ENCODE assay signal across 16 cellular contexts in the genomic region with DNA sequence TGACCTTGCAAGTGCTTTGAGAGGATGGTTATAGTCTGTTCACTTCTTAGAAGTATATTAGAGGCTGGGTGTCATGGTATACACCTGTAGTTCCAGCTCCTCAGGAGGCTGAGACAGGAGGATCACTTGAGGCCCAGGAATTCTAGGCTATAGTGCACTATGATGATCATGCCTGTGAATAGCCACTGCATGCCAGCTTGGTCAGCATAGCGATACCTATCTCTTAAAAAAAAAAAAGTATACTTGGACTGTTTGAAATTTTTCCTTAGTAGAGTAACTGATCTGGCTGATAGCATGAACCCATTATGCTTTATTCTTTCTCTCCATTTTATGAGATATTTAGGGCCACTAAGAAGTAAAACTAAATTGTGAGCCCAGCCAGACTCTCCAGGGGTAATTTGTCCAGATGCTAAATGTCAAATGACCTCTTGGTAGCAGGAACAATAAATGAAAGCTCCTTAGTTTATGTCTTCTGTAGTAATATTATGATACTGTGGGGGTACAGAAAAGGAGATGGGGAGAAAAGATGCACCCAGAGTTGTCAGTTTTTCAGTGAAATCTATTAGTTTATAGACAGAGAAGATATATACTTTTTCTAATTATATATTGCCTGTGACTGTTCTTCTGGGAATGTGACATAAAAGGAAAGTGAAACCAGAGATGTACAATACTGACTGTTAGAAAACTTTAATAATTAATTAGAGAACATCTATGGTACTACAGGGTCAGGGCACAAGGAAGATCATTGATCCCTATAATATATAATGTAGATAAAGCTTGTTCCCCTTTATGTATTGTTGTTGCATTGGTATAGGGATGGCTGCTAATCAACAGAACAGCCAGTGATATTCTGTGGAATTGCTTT.
DNase-seq lines count a peak whose midpoint lies in the region; ATAC-seq and TF ChIP-seq lines count a peak whose summit lies in the region.
"Had no signal": no experiment of that assay in that cellular context is flagged by ENCODE, and none has a peak within 500 bp of the region (broad histone marks: within the 10 kb centered on the region; RNA-seq: fewer than 3 reads in every experiment).

No MANE protein-coding gene starts in this region.

- TF ChIP-seq EP300 in SK-N-SH (IDR thresholded peaks at IDR 0.05; ENCODE audit: borderline replicate concordance in 1 of 2, low read depth in 1 of 2, low read length in 1 of 2) = no peak

- no peak for DNase-seq in T-helper 2 cell treated with Interferon-gamma antibody and Interleukin-4, amounts not matched to agents 5 μg/mL and 100 μg/mL, for 36 hours (ENCODE audit: low spot score)
- DNase-seq in T-helper 2 cell (no peak), SK-N-SH (no peak), osteoblast (ENCODE audit: insufficient read length, low spot score, missing footprints) (no peak), DMS114 treated with DMSO at 0.1 percent for 48 hours (lab: John Stamatoyannopoulos, UW; ENCODE audit: unreplicated experiment) (no peak), GM10248 (ENCODE audit: extremely low spot score) (no peak)
- DNase-seq in activated naive CD4-positive, alpha-beta T cell treated with anti-CD3 and anti-CD28 coated beads, Interleukin-2, amount 50 U/mL, for 72 hours (ENCODE audit: low spot score in 2 of 2) = no peak
- DNase-seq: activated CD4-positive, CD25-positive, alpha-beta regulatory T cell treated with anti-CD3 and anti-CD28 coated beads, Interleukin-2, amount 50 U/mL, for 72 hours; activated T-cell treated with anti-CD3 and anti-CD28 coated beads, Interleukin-2, amount 50 U/mL, for 4 hours; NCI-H2171 treated with DMSO at 0.1 percent for 48 hours; ovary; stimulated activated CD4-positive, alpha-beta T cell treated with anti-CD3 and anti-CD28 coated beads, Interleukin-12 subunit alpha, Interleukin-12 subunit beta, amount 100 ng/mL, for 4 hours; SW 1271 had no signal

- H3K4me3 Mint-ChIP-seq in T-helper 2 cell treated with Interferon-gamma antibody and Interleukin-4, amounts not matched to agents 5 μg/mL and 100 μg/mL, for 36 hours = no peak overlapping the region
- H3K4me3 Mint-ChIP-seq: activated T-cell treated with anti-CD3 and anti-CD28 coated beads, Interleukin-2, amount 50 U/mL, for 4 hours had no signal

- H3K36me3 Mint-ChIP-seq in T-helper 2 cell treated with Interferon-gamma antibody and Interleukin-4, amounts not matched to agents 5 μg/mL and 100 μg/mL, for 36 hours (ENCODE audit: low read depth) = peaks cover 4% of the 10 kb centered on the region
- no peaks in the 10 kb centered on the region for H3K36me3 Mint-ChIP-seq in activated naive CD4-positive, alpha-beta T cell treated with anti-CD3 and anti-CD28 coated beads, Interleukin-2, amount 50 U/mL, for 72 hours

- H3K27ac Mint-ChIP-seq in T-helper 2 cell treated with Interferon-gamma antibody and Interleukin-4, amounts not matched to agents 5 μg/mL and 100 μg/mL, for 36 hours = peak overlapping the region; percentile 49
- no peak overlapping the region for H3K27ac Mint-ChIP-seq in activated naive CD4-positive, alpha-beta T cell treated with anti-CD3 and anti-CD28 coated beads, Interleukin-2, amount 50 U/mL, for 72 hours

- CTCF ChIA-PET in SK-N-SH (lab: Yijun Ruan, JAX) = interaction anchor here (1.3 to 1.5 kb wide), 2 partner anchors 17 to 66 kb away, joined by 3 to 6 read pairs; no protein-coding TSS in a partner anchor
- CTCF ChIA-PET in GM10248 (lab: Yijun Ruan, JAX) = interaction anchor here (1.2 kb wide), 1 partner anchor 9 kb away, joined by 3 read pairs; no protein-coding TSS in a partner anchor

- peaks cover 10% of the 10 kb centered on the region for H3F3A ChIP-seq in SK-N-SH (replicated peaks; ENCODE audit: insufficient read depth)

- TF ChIP-seq CTCF in SK-N-SH (IDR thresholded peaks at IDR 0.05) = no peak
- no peak for TF ChIP-seq CTCF in osteoblast (IDR thresholded peaks at IDR 0.05; ENCODE audit: extremely low read depth, low read depth, low read length)
- no peak for TF ChIP-seq CTCF in GM10248 (IDR thresholded peaks at IDR 0.05; ENCODE audit: control extremely low read depth, extremely low read depth, low read depth, missing control alignments)

- no peak for TF ChIP-seq RAD21 in SK-N-SH (IDR thresholded peaks at IDR 0.05; ENCODE audit: low read length)

- H3K79me2 ChIP-seq in SK-N-SH (ENCODE audit: insufficient read depth) (no peaks in the 10 kb centered on the region), osteoblast (ENCODE audit: insufficient read depth, low read length) (no peaks in the 10 kb centered on the region)

- H3K9me3 Mint-ChIP-seq in T-helper 2 cell treated with Interferon-gamma antibody and Interleukin-4, amounts not matched to agents 5 μg/mL and 100 μg/mL, for 36 hours = peaks cover 3% of the 10 kb centered on the region
- H3K9me3 Mint-ChIP-seq in activated naive CD4-positive, alpha-beta T cell treated with anti-CD3 and anti-CD28 coated beads, Interleukin-2, amount 50 U/mL, for 72 hours = no peaks in the 10 kb centered on the region
- H3K9me3 Mint-ChIP-seq: activated T-cell treated with anti-CD3 and anti-CD28 coated beads, Interleukin-2, amount 50 U/mL, for 4 hours had no signal

- no peaks in the 10 kb centered on the region for H3K27me3 Mint-ChIP-seq in T-helper 2 cell treated with Interferon-gamma antibody and Interleukin-4, amounts not matched to agents 5 μg/mL and 100 μg/mL, for 36 hours (ENCODE audit: low read depth)

- H3K4me2 ChIP-seq in SK-N-SH (peak overlapping the region; percentile 54), osteoblast (ENCODE audit: insufficient read depth, low read length) (peak overlapping the region; percentile 57)

- no peaks in the 10 kb centered on the region for H3K36me3 ChIP-seq in SK-N-SH (replicated peaks in 1 of 2; ENCODE audit: control insufficient read depth in 1 of 2, insufficient read depth in 2 of 2, low read length in 1 of 2)
- no peaks in the 10 kb centered on the region for H3K36me3 ChIP-seq in osteoblast (ENCODE audit: insufficient read depth, low read length)
- H3K36me3 ChIP-seq: ascending aorta, ovary had no signal

- peaks cover 18 to 23% of the 10 kb centered on the region in 2 experiments; a peak in 2 of 4 replicates for H3K4me1 ChIP-seq in SK-N-SH (ENCODE audit: control insufficient read depth in 1 of 2, insufficient read depth in 2 of 2, low read depth in 1 of 2, low read length in 1 of 2)
- peaks cover 16% of the 10 kb centered on the region for H3K4me1 ChIP-seq in osteoblast (ENCODE audit: insufficient read depth, low read length)

- H3K9me3 ChIP-seq in SK-N-SH (no peaks in the 10 kb centered on the region), osteoblast (ENCODE audit: low read depth, low read length) (no peaks in the 10 kb centered on the region)
- H3K9me3 ChIP-seq: ascending aorta, ovary had no signal

- peak; percentile 62 for ATAC-seq in HG02678 (IDR thresholded peaks at IDR 0.05; ENCODE audit: unreplicated experiment)
- ATAC-seq in activated naive CD4-positive, alpha-beta T cell treated with anti-CD3 and anti-CD28 coated beads, Interleukin-2, amount 50 U/mL, for 72 hours = no peak
- ATAC-seq: activated T-cell treated with anti-CD3 and anti-CD28 coated beads, Interleukin-2, amount 50 U/mL, for 4 hours had no signal

- H3K27ac ChIP-seq in SK-N-SH (ENCODE audit: low read depth in 2 of 2, low read length in 1 of 2) (peak overlapping the region; percentile 64 to 91), osteoblast (ENCODE audit: low read depth, low read length) (peak overlapping the region; percentile 55)
- H3K27ac ChIP-seq: 22Rv1, ovary had no signal

- POLR2A ChIA-PET in SK-N-SH (lab: Yijun Ruan, JAX) (no interaction called here), GM10248 (lab: Yijun Ruan, JAX) (no interaction called here)

- peak overlapping the region; percentile 11; the same call in 1 of the 2 replicates for H2AFZ ChIP-seq in SK-N-SH (ENCODE audit: low read depth)
- H2AFZ ChIP-seq in osteoblast (ENCODE audit: low read length) = no peak overlapping the region

- peak overlapping the region; percentile 20; the same call in 1 of the 2 replicates for H3K9ac ChIP-seq in SK-N-SH

- WGBS in SK-N-SH (ENCODE audit: low lambda C conversion rate) = 85% methylated on average over 1 of the region's 1 CpG

- H4K20me1 ChIP-seq in SK-N-SH (ENCODE audit: insufficient read depth) (no peaks in the 10 kb centered on the region), osteoblast (ENCODE audit: insufficient read depth, low read length) (no peaks in the 10 kb centered on the region)

- no peaks in the 10 kb centered on the region for H3K9me2 ChIP-seq in SK-N-SH

- peaks cover 15% of the 10 kb centered on the region for H3K4me1 Mint-ChIP-seq in T-helper 2 cell treated with Interferon-gamma antibody and Interleukin-4, amounts not matched to agents 5 μg/mL and 100 μg/mL, for 36 hours (ENCODE audit: low read depth)

- H3K4me3 ChIP-seq in SK-N-SH (ENCODE audit: low read depth in 2 of 2, low read length in 1 of 2) (peak overlapping the region in 1 of 2 experiments; percentile 3; a peak in 2 of 4 replicates), osteoblast (ENCODE audit: insufficient read depth, low read length) (no peak overlapping the region)
- H3K4me3 ChIP-seq: ascending aorta, ovary had no signal

- no peaks in the 10 kb centered on the region for H3K27me3 ChIP-seq in SK-N-SH (ENCODE audit: insufficient read depth)
- no peaks in the 10 kb centered on the region for H3K27me3 ChIP-seq in osteoblast (ENCODE audit: insufficient read depth, low read length)
- H3K27me3 ChIP-seq: ascending aorta, ovary had no signal

TF ChIP-seq in SK-N-SH, 30 proteins besides CTCF, POLR2A, EP300 and RAD21:
- TF ChIP-seq, protein P1, sequence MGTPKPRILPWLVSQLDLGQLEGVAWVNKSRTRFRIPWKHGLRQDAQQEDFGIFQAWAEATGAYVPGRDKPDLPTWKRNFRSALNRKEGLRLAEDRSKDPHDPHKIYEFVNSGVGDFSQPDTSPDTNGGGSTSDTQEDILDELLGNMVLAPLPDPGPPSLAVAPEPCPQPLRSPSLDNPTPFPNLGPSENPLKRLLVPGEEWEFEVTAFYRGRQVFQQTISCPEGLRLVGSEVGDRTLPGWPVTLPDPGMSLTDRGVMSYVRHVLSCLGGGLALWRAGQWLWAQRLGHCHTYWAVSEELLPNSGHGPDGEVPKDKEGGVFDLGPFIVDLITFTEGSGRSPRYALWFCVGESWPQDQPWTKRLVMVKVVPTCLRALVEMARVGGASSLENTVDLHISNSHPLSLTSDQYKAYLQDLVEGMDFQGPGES (IDR thresholded peaks at IDR 0.05; ENCODE audit: low read depth, low read length) = no peak
- peak; percentile 20; the same call in 1 of the 2 replicates for TF ChIP-seq TCF12 (IDR thresholded peaks at IDR 0.05)
- peak; percentile 16; the same call in 1 of the 2 replicates for TF ChIP-seq FOSL2 (IDR thresholded peaks at IDR 0.05; ENCODE audit: borderline replicate concordance, low read depth)
- TF ChIP-seq JUND (IDR thresholded peaks at IDR 0.05) = 0 out of 2 replicates have a peak, but pooled peaks have one; percentile 5
